ENCODE assay signal across 9 cellular contexts in genomic region chr11:8777907-8778767, GRCh38.
A peak's percentile ranks its signal among the peaks of the same experiment; 100 is the strongest.
DNase-seq lines count a peak whose midpoint lies in the region; ATAC-seq, FAIRE-seq and TF ChIP-seq lines count a peak whose summit lies in the region.
"Had no signal": no experiment of that assay in that cellular context is flagged by ENCODE, and none has a peak within 500 bp of the region (broad histone marks: within the 10 kb centered on the region; RNA-seq: fewer than 3 reads in every experiment).

No MANE protein-coding gene starts in this region.

- no peak for TF ChIP-seq POLR2A in breast epithelium (IDR thresholded peaks at IDR 0.05)

- no peak for FAIRE-seq in D721Med (lab: Jason Lieb, UNC)

- H3K9me3 ChIP-seq in breast epithelium (no peaks in the 10 kb centered on the region), lower lobe of right lung (no peaks in the 10 kb centered on the region), tibial artery (no peaks in the 10 kb centered on the region)

- H3K4me3 ChIP-seq in breast epithelium (peak overlapping the region in 1 of 3 donors; percentile 3), lower lobe of right lung (no peak overlapping the region), tibial artery (no peak overlapping the region)

- intact Hi-C loops in breast epithelium (cut with DNase I; ENCODE audit: low total_unique reads) = no loop called here
- intact Hi-C loops in lower lobe of right lung (cut with DNase I) = no loop called here
- intact Hi-C loops in tibial artery (cut with DNase I; ENCODE audit: low total_unique reads) = no loop called here

- H3K4me1 ChIP-seq in breast epithelium (peaks cover 3% of the 10 kb centered on the region in 2 donors), lower lobe of right lung (peaks cover 23% of the 10 kb centered on the region), tibial artery (peaks cover 0 to 92% (median 50%) of the 10 kb centered on the region in 4 donors)

- no peak for TF ChIP-seq CTCF in breast epithelium (IDR thresholded peaks at IDR 0.05)
- TF ChIP-seq CTCF in lower lobe of right lung (IDR thresholded peaks at IDR 0.05) = no peak
- TF ChIP-seq CTCF in tibial artery (IDR thresholded peaks at IDR 0.05) = no peak
- no peak for TF ChIP-seq CTCF in D721Med (IDR thresholded peaks at IDR 0.05; ENCODE audit: insufficient read depth, missing control alignments)

- peak; percentile 62 for ATAC-seq in HG03025 (IDR thresholded peaks at IDR 0.05; ENCODE audit: low FRiP score, unreplicated experiment)
- peak; percentile 66 to 72 for ATAC-seq in lower lobe of right lung

- H3K36me3 ChIP-seq in breast epithelium (no peaks in the 10 kb centered on the region), lower lobe of right lung (no peaks in the 10 kb centered on the region), tibial artery (no peaks in the 10 kb centered on the region)

- DNase-seq in breast epithelium (ENCODE audit: low spot score in 2 of 2) = peak in 1 of 2 donors; percentile 51
- no peak for DNase-seq in lower lobe of right lung
- peak; percentile 55 to 86 for DNase-seq in tibial artery
- DNase-seq in D721Med (ENCODE audit: insufficient read length, low spot score) = no peak
- DNase-seq in stimulated activated CD4-positive, alpha-beta T cell treated with anti-CD3 and anti-CD28 coated beads, Interleukin-4, amount 100 ng/mL, for 1 hour = no peak
- DNase-seq in NOMO-1 treated with dmso at 0.1 percent for 144 hours (lab: John Stamatoyannopoulos, UW; ENCODE audit: unreplicated experiment) = no peak
- no peak for DNase-seq in SK-N-DZ (ENCODE audit: low spot score)
- DNase-seq: hippocampal formation had no signal

- no peaks in the 10 kb centered on the region for H3K27me3 ChIP-seq in breast epithelium
- no peaks in the 10 kb centered on the region for H3K27me3 ChIP-seq in lower lobe of right lung (ENCODE audit: low read depth)
- H3K27me3 ChIP-seq in tibial artery = no peaks in the 10 kb centered on the region

- H3K27ac ChIP-seq in breast epithelium (peak overlapping the region; percentile 68 to 84), lower lobe of right lung (peak overlapping the region; percentile 27), tibial artery (peak overlapping the region; percentile 78 to 84)

Comparison
In these comparisons a context has a peak if more than half of its experiments do, and no peak if none do; other contexts are left out.
1. DNase-seq: peak in tibial artery (2 of 2); none in lower lobe of right lung (single experiment), D721Med (single experiment), stimulated activated CD4-positive, alpha-beta T cell treated with anti-CD3 and anti-CD28 coated beads, Interleukin-4, amount 100 ng/mL, for 1 hour (single experiment), NOMO-1 treated with dmso at 0.1 percent for 144 hours (single experiment) and SK-N-DZ (single experiment).
2. H3K27ac ChIP-seq: peak in every context shown above with its lines; median percentile 81 in tibial artery; 76 in breast epithelium; 27 in lower lobe of right lung.